Comparison of ENCODE assay signal across 21 cellular contexts in the genomic region with DNA sequence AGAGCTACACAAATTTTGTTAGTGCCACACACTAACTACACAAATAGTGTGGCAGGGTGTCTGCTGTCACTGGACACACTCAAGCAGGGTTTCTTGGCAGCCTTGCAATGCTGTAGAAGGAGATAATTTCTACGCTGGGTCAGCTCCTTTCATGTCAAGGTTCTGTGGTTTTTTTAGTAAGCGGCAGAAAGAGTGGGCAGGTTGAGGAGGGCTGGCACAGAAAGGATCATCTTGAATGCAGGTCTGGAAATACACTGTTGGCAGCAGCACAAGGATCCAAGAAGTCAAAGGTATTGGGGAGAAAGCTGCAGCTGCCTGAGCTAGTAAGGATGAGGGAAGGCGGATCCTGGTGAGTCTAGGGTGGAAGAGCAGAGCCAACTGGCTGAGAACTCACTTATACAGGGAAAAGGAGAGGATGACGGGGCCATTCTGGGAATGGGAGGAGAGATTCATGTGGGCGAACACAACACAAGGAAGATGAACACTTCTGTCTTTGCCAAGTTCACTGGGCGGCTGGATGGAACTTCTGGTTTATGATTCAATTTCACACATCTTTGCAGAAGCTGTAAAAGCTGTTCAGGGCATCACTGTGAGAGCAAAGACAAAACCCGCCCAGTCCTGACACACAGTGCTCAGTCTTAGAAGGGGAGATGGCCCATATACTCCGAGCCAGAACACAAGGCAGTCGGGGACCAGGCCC. TPM values are rescaled to one million over a fixed set of nuclear protein-coding genes. Genes with fewer than 3 reads are reported as not detected.
DNase-seq lines count a peak whose midpoint lies in the region; ATAC-seq and TF ChIP-seq lines count a peak whose summit lies in the region.
"Had no signal": no experiment of that assay in that cellular context is flagged by ENCODE, and none has a peak within 500 bp of the region (broad histone marks: within the 10 kb centered on the region; RNA-seq: fewer than 3 reads in every experiment).

No MANE protein-coding gene starts in this region.

- no peaks in the 10 kb centered on the region for H3K4me1 Mint-ChIP-seq in MCF 10A (ENCODE audit: insufficient read depth, unreplicated experiment)
- H3K4me1 Mint-ChIP-seq: CD4-positive, alpha-beta memory T cell had no signal

- H3K4me3 ChIP-seq in breast epithelium = peak overlapping the region in 1 of 3 donors; percentile 11
- H3K4me3 ChIP-seq in fibroblast of mammary gland (ENCODE audit: control insufficient read depth, low read depth, low read length) = no peak overlapping the region
- H3K4me3 ChIP-seq: HAP-1 had no signal

- TF ChIP-seq POLR2A in breast epithelium (IDR thresholded peaks at IDR 0.05) = no peak

- ATAC-seq in GM21515 (IDR thresholded peaks at IDR 0.05; ENCODE audit: unreplicated experiment) = no peak

- H3K4me1 ChIP-seq in breast epithelium = no peaks in the 10 kb centered on the region
- H3K4me1 ChIP-seq: HAP-1 had no signal

- H3K27ac ChIP-seq in breast epithelium = peak overlapping the region; percentile 66 to 82
- H3K27ac ChIP-seq: 22Rv1 had no signal

- TF ChIP-seq CTCF in breast epithelium (IDR thresholded peaks at IDR 0.05) (no peak), MCF 10A (IDR thresholded peaks at IDR 0.05; ENCODE audit: unreplicated experiment) (no peak), fibroblast of mammary gland (conservative IDR thresholded peaks at IDR 0.05; ENCODE audit: control insufficient read depth, insufficient read depth, low read depth, low read length) (no peak)

- POLR2A ChIA-PET in MCF 10A (lab: Yijun Ruan, JAX) = interaction anchor here (0.7 kb wide), 1 partner anchor 30 kb away, joined by 3 read pairs; no protein-coding TSS in a partner anchor

- intact Hi-C loops in breast epithelium (cut with DNase I; ENCODE audit: low total_unique reads) (no loop called here), MCF 10A (cut with micrococcal nuclease) (loop anchor here (10.0 kb wide), 1 partner anchor 52 kb away; no protein-coding TSS in a partner anchor)

- no TSS peak for BruUV-seq in MCF 10A (replicated peaks; lab: Mats Ljungman, UMichigan)

- H3K9me3 Mint-ChIP-seq in MCF 10A (ENCODE audit: unreplicated experiment) = no peaks in the 10 kb centered on the region

- peaks cover 0 to 6% of the 10 kb centered on the region in 2 donors for H3K9me3 ChIP-seq in breast epithelium

- H3K36me3 ChIP-seq in breast epithelium = no peaks in the 10 kb centered on the region
- H3K36me3 ChIP-seq: HAP-1 had no signal

- H3K27ac Mint-ChIP-seq in MCF 10A (ENCODE audit: low read depth, unreplicated experiment) = no peak overlapping the region
- H3K27ac Mint-ChIP-seq: CD4-positive, alpha-beta memory T cell had no signal

- H3K27me3 Mint-ChIP-seq in MCF 10A (ENCODE audit: insufficient read depth, unreplicated experiment) = peaks cover 10% of the 10 kb centered on the region

- DNase-seq in breast epithelium (ENCODE audit: low spot score in 2 of 2) (peak in 1 of 2 donors; percentile 68), MCF 10A (ENCODE audit: unreplicated experiment) (no peak), fibroblast of mammary gland (ENCODE audit: low read depth) (peak; percentile 74), occipital lobe (lab: John Stamatoyannopoulos, UW) (peak; percentile 79), stromal cell of bone marrow (ENCODE audit: low read depth) (peak; percentile 33), activated gamma-delta T cell treated with Interleukin-2 at 50 U/mL for 16 hours (no peak), GDM1 (lab: John Stamatoyannopoulos, UW) (no peak)
- DNase-seq: Calu3; CD4-positive, alpha-beta memory T cell; IMR-90; Karpas-422; NCI-H1105 treated with DMSO at 0.1 percent for 48 hours; NCI-H1694 treated with DMSO at 0.1 percent for 48 hours; NCI-H345; NCI-H526; NK-92 treated with Interleukin-12 subunit alpha and Interleukin-12 subunit beta, amount 100 ng/mL, for 24 hours; RPMI8226 had no signal

- H3K4me3 Mint-ChIP-seq in MCF 10A (ENCODE audit: unreplicated experiment) = no peak overlapping the region
- H3K4me3 Mint-ChIP-seq: CD4-positive, alpha-beta memory T cell had no signal

- H3K27me3 ChIP-seq in breast epithelium = no peaks in the 10 kb centered on the region

- CTCF ChIA-PET in MCF 10A (lab: Yijun Ruan, JAX) = interaction anchor here (0.7 to 1.2 kb wide), 3 partner anchors 60 to 74 kb away, joined by 3 to 4 read pairs (median 3); no protein-coding TSS in a partner anchor

- H3K36me3 Mint-ChIP-seq in MCF 10A (ENCODE audit: insufficient read depth, unreplicated experiment) = no peaks in the 10 kb centered on the region
- H3K36me3 Mint-ChIP-seq: CD4-positive, alpha-beta memory T cell had no signal

RNA-seq across cellular contexts. Expression of gene CYRIA, which starts 16.9 kb away (rescaled TPM):
- total RNA-seq in breast epithelium (10 to 100 TPM; 12.5 to 18.7 (median 17.7) TPM), MCF 10A (2022) (0.35 and 1.2 TPM in 2 replicates), occipital lobe (230 TPM)
- total RNA-seq: HT-29 had no signal

Comparison
In these comparisons a context has a peak if more than half of its experiments do, and no peak if none do; other contexts are left out.
1. DNase-seq: peak in fibroblast of mammary gland (single experiment), occipital lobe (single experiment) and stromal cell of bone marrow (single experiment); none in MCF 10A (single experiment), activated gamma-delta T cell treated with Interleukin-2 at 50 U/mL for 16 hours (single experiment) and GDM1 (single experiment).
2. RNA of gene CYRIA, which starts 16.9 kb away (total RNA-seq): 230 TPM in occipital lobe (single experiment); 12.5 to 18.7 TPM in breast epithelium and 0.35 to 1.2 TPM in MCF 10A; every median in the first group is over 10 times any median in the second.